In genomic region chr7:124762611-124763143, GRCh38 we compare ENCODE assay signal across 9 cellular contexts.
DNase-seq lines count a peak whose midpoint lies in the region; ATAC-seq lines count a peak whose summit lies in the region.
"Had no signal": no experiment of that assay in that cellular context is flagged by ENCODE, and none has a peak within 500 bp of the region (broad histone marks: within the 10 kb centered on the region; RNA-seq: fewer than 3 reads in every experiment).

No MANE protein-coding gene starts in this region.

- DNase-seq in HuH-7 (ENCODE audit: low spot score) (peak; percentile 70), anterior cingulate cortex (lab: John Stamatoyannopoulos, UW) (peak in 35 of 58 donors; percentile 12 to 80 (median 44)), islet precursor cell (peak; percentile 59), superior temporal gyrus (ENCODE audit: extremely low spot score) (peak; percentile 89), COR-L47 (lab: John Stamatoyannopoulos, UW) (no peak)
- DNase-seq: activated CD4-positive, alpha-beta memory T cell treated with anti-CD3 and anti-CD28 coated beads for 36 hours; NCI-H1436 had no signal

- ATAC-seq in GM19328 (IDR thresholded peaks at IDR 0.05; ENCODE audit: unreplicated experiment) (no peak), GM21423 (IDR thresholded peaks at IDR 0.05; ENCODE audit: unreplicated experiment) (no peak)
